ENCODE assay signal across 8 cellular contexts in the genomic region with DNA sequence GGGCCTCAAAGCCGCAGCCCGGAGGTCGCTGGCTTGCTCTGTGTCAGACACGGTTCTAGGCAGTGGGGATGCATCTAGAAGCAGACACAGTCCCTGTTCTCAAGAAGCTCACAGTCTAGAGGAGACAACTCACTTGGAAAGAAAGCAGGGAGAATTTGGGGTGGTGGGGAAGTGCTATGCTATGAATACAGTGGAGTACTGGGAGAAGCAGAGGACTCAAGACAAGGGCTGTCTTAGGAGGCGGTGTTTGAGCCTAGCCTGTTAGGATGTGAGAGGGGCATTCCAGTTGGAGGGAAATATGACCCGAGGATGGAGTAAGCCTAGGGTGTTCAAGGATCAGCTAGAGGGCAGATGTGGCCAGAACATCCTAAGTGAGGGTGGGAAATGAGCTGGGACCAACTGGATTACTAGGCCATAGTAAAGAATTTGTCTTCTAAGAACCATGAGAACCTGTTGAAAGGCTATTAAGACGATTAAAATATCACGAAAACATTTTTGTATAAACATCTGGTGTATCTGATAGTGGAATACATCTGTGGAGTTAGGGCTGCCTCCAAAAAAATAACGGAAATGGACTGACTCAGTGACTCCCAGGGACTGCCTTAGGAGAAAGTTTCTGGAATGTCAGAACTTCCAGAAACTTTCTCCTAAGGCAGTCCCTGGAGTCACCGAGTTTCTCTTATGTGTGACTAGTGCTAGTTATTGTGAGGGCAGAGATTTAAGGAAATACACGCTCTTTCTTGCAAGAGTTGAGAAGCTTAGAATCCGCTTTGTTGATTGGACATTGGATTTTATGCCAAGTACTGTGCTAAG. TPM values are rescaled to one million over a fixed set of nuclear protein-coding genes. Genes with fewer than 3 reads are reported as not detected.
DNase-seq lines count a peak whose midpoint lies in the region; ATAC-seq and TF ChIP-seq lines count a peak whose summit lies in the region.

No MANE protein-coding gene starts in this region.

- peak; percentile 47 for ATAC-seq in GM18511 (IDR thresholded peaks at IDR 0.05; ENCODE audit: unreplicated experiment)
- peak; percentile 36 for ATAC-seq in HG03066 (IDR thresholded peaks at IDR 0.05; ENCODE audit: low read depth, unreplicated experiment)
- peak; percentile 15 to 58 (median 38) for ATAC-seq in right lobe of liver

- TF ChIP-seq CTCF in AG09309 (IDR thresholded peaks at IDR 0.05; ENCODE audit: control insufficient read depth, insufficient read depth, low read depth, low read length, missing control alignments) = no peak
- no peak; the same call in 1 of the 2 replicates for TF ChIP-seq CTCF in OCI-LY3 (IDR thresholded peaks at IDR 0.05; ENCODE audit: low read depth, low read length)
- TF ChIP-seq CTCF in right lobe of liver (IDR thresholded peaks at IDR 0.05) = peak in 3 of 4 donors; percentile 8 to 26 (median 22)
- no peak for TF ChIP-seq CTCF in testis (IDR thresholded peaks at IDR 0.05)

- H3K79me2 ChIP-seq in OCI-LY3 (ENCODE audit: low read length) = peaks cover 89% of the 10 kb centered on the region

- peak overlapping the region; percentile 95 for H3K9ac ChIP-seq in OCI-LY3 (ENCODE audit: low read length)

- TF ChIP-seq POLR2A in right lobe of liver (IDR thresholded peaks at IDR 0.05) = no peak
- TF ChIP-seq POLR2A in testis (IDR thresholded peaks at IDR 0.05) = no peak

- intact Hi-C loops in right lobe of liver (cut with DNase I) = loop anchor here in 1 of 2 donors (10.0 kb wide), 1 partner anchor 85 kb away; no protein-coding TSS in a partner anchor
- intact Hi-C loops in testis (cut with DNase I; ENCODE audit: low total_unique reads) = no loop called here

- H3K9me3 ChIP-seq in OCI-LY3 (ENCODE audit: insufficient read depth, low read length) = no peaks in the 10 kb centered on the region
- H3K9me3 ChIP-seq in right lobe of liver = no peaks in the 10 kb centered on the region
- no peaks in the 10 kb centered on the region for H3K9me3 ChIP-seq in testis

- H3K4me3 ChIP-seq in AG09309 (ENCODE audit: control insufficient read depth, low read depth, low read length) (peak overlapping the region; percentile 74), OCI-LY3 (ENCODE audit: low read length) (peak overlapping the region; percentile 90), right lobe of liver (peak overlapping the region; percentile 46 to 92 (median 86)), testis (peak overlapping the region; percentile 95 to 97)

- DNase-seq in AG09309 (ENCODE audit: low read depth) = no peak
- DNase-seq in dedifferentiated amniotic fluid mesenchymal stem cell (ENCODE audit: extremely low spot score) = peak; percentile 42
- no peak for DNase-seq in right lobe of liver
- peak; percentile 42 for DNase-seq in testis
- no peak for DNase-seq in NOMO-1 treated with DMSO at 0.1 percent for 48 hours (lab: John Stamatoyannopoulos, UW; ENCODE audit: unreplicated experiment)

- peak overlapping the region; percentile 77 for H2AFZ ChIP-seq in OCI-LY3 (ENCODE audit: low read depth, low read length)

- H3K4me1 ChIP-seq in OCI-LY3 (ENCODE audit: low read length) (peaks cover 38% of the 10 kb centered on the region), right lobe of liver (peaks cover 0 to 36% (median 13%) of the 10 kb centered on the region in 4 donors), testis (peaks cover 14% of the 10 kb centered on the region)

- peak overlapping the region; percentile 77 for H3K4me2 ChIP-seq in OCI-LY3 (ENCODE audit: low read length)

- H3K36me3 ChIP-seq in OCI-LY3 (replicated peaks; ENCODE audit: low read depth, low read length) (peaks cover 51% of the 10 kb centered on the region), right lobe of liver (peaks cover 0 to 8% (median 0%) of the 10 kb centered on the region in 4 donors), testis (ENCODE audit: low read depth, missing control alignments) (no peaks in the 10 kb centered on the region)

- WGBS in right lobe of liver (ENCODE audit: insufficient coverage, low coverage, low lambda C conversion rate, missing lambda C conversion rate) = 21% methylated on average over 12 of the region's 12 CpGs
- 14 to 16% methylated on average over 9 to 12 of the region's 12 CpGs for WGBS in testis, 2 donors

- H3K27ac ChIP-seq in OCI-LY3 (ENCODE audit: low read length) (peak overlapping the region; percentile 81), right lobe of liver (peak overlapping the region; percentile 96 to 99 (median 96)), testis (peak overlapping the region; percentile 99)

- H3K27me3 ChIP-seq in OCI-LY3 (ENCODE audit: low read depth, low read length) = no peaks in the 10 kb centered on the region
- no peaks in the 10 kb centered on the region for H3K27me3 ChIP-seq in right lobe of liver
- no peaks in the 10 kb centered on the region for H3K27me3 ChIP-seq in testis

- H4K20me1 ChIP-seq in OCI-LY3 (ENCODE audit: insufficient read depth, low read length) = peaks cover 48% of the 10 kb centered on the region

RNA-seq across cellular contexts. Expression of gene PITPNB, which starts 1.1 kb away (rescaled TPM):
- total RNA-seq in right lobe of liver (10 to 100 TPM; 28.7 to 60.6 (median 37.6) TPM), testis (10 to 100 TPM; 39.9 to 49.4 TPM)
- 41.9 TPM for polyA plus RNA-seq in testis (ENCODE audit: insufficient read depth, low read depth, low replicate concordance)

Comparison
In these comparisons a context has a peak if more than half of its experiments do, and no peak if none do; other contexts are left out.
1. DNase-seq: peak in dedifferentiated amniotic fluid mesenchymal stem cell (single experiment) and testis (single experiment); none in AG09309 (single experiment), right lobe of liver (0 of 3) and NOMO-1 treated with DMSO at 0.1 percent for 48 hours (single experiment).
2. CTCF ChIP-seq: peak in right lobe of liver (3 of 4); none in AG09309 (single experiment), OCI-LY3 (single experiment) and testis (0 of 3).
3. Peak in every context shown above with its lines, with median percentiles within 50 percentile points of each other: H3K4me3 ChIP-seq, ATAC-seq and H3K27ac ChIP-seq.